9 cellular contexts compared by ENCODE assay signal in the genomic region with DNA sequence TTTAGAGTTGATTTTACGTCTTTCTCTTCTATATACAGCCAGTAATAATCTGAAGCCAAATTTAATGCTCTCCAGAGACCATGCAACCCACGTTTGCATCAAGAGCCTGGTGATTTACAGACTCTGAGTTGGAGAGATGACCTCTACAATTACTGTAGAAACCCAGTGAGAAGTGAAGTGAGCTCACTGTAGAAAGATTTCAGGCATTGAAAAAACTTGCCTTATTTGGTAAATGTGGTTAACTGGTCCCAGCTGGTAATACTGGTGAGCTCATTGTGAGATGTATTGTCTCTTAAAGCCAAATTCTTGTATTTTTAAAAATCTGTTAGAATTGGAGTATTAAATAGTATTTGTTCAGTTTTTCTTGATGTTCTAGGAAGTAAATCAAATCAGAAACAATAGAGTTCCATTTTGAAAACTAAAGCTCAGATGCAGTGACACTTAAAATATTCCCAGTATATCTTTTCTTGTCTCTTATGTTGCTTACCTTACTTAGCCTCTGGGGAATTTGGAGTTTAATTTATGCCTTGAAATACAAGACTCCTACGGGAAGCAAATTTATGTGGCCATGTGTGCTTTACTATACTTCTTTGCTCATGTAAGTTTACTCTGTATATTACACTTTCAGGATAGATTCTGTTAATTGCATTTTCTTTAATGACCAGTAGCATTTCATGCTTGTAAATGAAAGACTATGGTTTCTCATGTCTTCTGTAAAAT.
DNase-seq lines count a peak whose midpoint lies in the region; ATAC-seq, FAIRE-seq and TF ChIP-seq lines count a peak whose summit lies in the region.
"Had no signal": no experiment of that assay in that cellular context is flagged by ENCODE, and none has a peak within 500 bp of the region (broad histone marks: within the 10 kb centered on the region; RNA-seq: fewer than 3 reads in every experiment).

No MANE protein-coding gene starts in this region.

- intact Hi-C loops in left ventricle myocardium inferior (cut with micrococcal nuclease) (no loop called here), esophagus muscularis mucosa (cut with DNase I) (no loop called here)

- no peak for FAIRE-seq in frontal cortex (lab: Jason Lieb, UNC)

- H3K4me3 Mint-ChIP-seq in H9 = no peak overlapping the region
- no peak overlapping the region for H3K4me3 Mint-ChIP-seq in activated T-helper 17 cell treated with anti-CD3 and anti-CD28 coated beads, Interleukin-2, amount 50 U/mL, for 72 hours
- H3K4me3 Mint-ChIP-seq: stimulated activated naive CD8-positive, alpha-beta T cell treated with anti-CD3 and anti-CD28 coated beads, Interleukin-15, Interleukin-2, amounts not matched to agents 100 ng/mL and 50 ng/mL, for 24 hours had no signal

- no peak overlapping the region for H3K27ac ChIP-seq in H9 (ENCODE audit: insufficient read length, low read depth, low read length)
- peak overlapping the region; percentile 72 for H3K27ac ChIP-seq in left ventricle myocardium inferior (replicated peaks)
- peak overlapping the region in 1 of 4 donors; percentile 5 for H3K27ac ChIP-seq in esophagus muscularis mucosa (replicated peaks in 1 of 4)

- H2BK20ac ChIP-seq in H9 (ENCODE audit: low read depth, low read length, poor library complexity, severe bottlenecking) = no peak overlapping the region

- no peak overlapping the region for H2BK15ac ChIP-seq in H9 (ENCODE audit: low read depth, low read length)

- H3K4me1 ChIP-seq in H9 (ENCODE audit: insufficient read depth, low read length) = no peaks in the 10 kb centered on the region; the same call in 1 of the 2 replicates
- H3K4me1 ChIP-seq in left ventricle myocardium inferior = peaks cover 9% of the 10 kb centered on the region
- H3K4me1 ChIP-seq in esophagus muscularis mucosa = peaks cover 0 to 9% (median 6%) of the 10 kb centered on the region in 4 donors

- no peak overlapping the region for H3K14ac ChIP-seq in H9 (ENCODE audit: insufficient read depth, low read length)

- H3K56ac ChIP-seq in H9 (ENCODE audit: insufficient read length, low read depth, low read length) = no peak overlapping the region

- no CpG with 5 or more reads among the region's 3 CpGs for WGBS in H9 (ENCODE audit: extremely low coverage, insufficient read length, low lambda C conversion rate)
- WGBS in esophagus muscularis mucosa = 35% methylated on average over 3 of the region's 3 CpGs

- ATAC-seq in activated T-helper 17 cell treated with anti-CD3 and anti-CD28 coated beads, Interleukin-2, amount 50 U/mL, for 72 hours (replicated peaks) = no peak

- H3K79me2 ChIP-seq in H9 (ENCODE audit: insufficient read depth, low read length) = no peaks in the 10 kb centered on the region

- H2AFZ ChIP-seq in H9 (ENCODE audit: low read length) = no peak overlapping the region

- H3K9me3 ChIP-seq in H9 (ENCODE audit: control insufficient read depth, low read depth, low read length) (no peaks in the 10 kb centered on the region), left ventricle myocardium inferior (replicated peaks) (no peaks in the 10 kb centered on the region), esophagus muscularis mucosa (no peaks in the 10 kb centered on the region)

- no peak overlapping the region for H3K4ac ChIP-seq in H9 (ENCODE audit: low read depth, low read length)

- H3K36me3 ChIP-seq in left ventricle myocardium inferior (no peaks in the 10 kb centered on the region), esophagus muscularis mucosa (no peaks in the 10 kb centered on the region)

- H4K91ac ChIP-seq in H9 (ENCODE audit: insufficient read length, low read depth, low read length) = no peak overlapping the region

- no peak overlapping the region for H3K9ac ChIP-seq in H9 (ENCODE audit: extremely low read depth, insufficient read length, low read length)

- peak; percentile 83 for DNase-seq in AG20443 (ENCODE audit: low spot score)
- no peak for DNase-seq in H9
- DNase-seq in OCI-M1 (lab: John Stamatoyannopoulos, UW) = peak; percentile 18
- no peak for DNase-seq in left ventricle myocardium inferior
- no peak for DNase-seq in esophagus muscularis mucosa (ENCODE audit: extremely low spot score)
- no peak for DNase-seq in nucleus accumbens (lab: John Stamatoyannopoulos, UW)
- DNase-seq in frontal cortex (ENCODE audit: low spot score in 2 of 2) = no peak

- TF ChIP-seq EP300 in esophagus muscularis mucosa (IDR thresholded peaks at IDR 0.05) = no peak

- peaks cover 47 to 52% of the 10 kb centered on the region in 2 experiments for H3K4me1 Mint-ChIP-seq in H9
- no peaks in the 10 kb centered on the region for H3K4me1 Mint-ChIP-seq in activated T-helper 17 cell treated with anti-CD3 and anti-CD28 coated beads, Interleukin-2, amount 50 U/mL, for 72 hours

- no peak overlapping the region for H2BK5ac ChIP-seq in H9 (ENCODE audit: insufficient read length, low read length)

- H3K18ac ChIP-seq in H9 (ENCODE audit: insufficient read length, low read depth, low read length) = no peak overlapping the region

- H3K4me3 ChIP-seq in left ventricle myocardium inferior (no peak overlapping the region), esophagus muscularis mucosa (no peak overlapping the region)

- H3K23ac ChIP-seq in H9 (ENCODE audit: insufficient read length, low read depth, low read length) = no peak overlapping the region

- H3K27me3 ChIP-seq in H9 (ENCODE audit: insufficient read depth, low read length) (no peaks in the 10 kb centered on the region), left ventricle myocardium inferior (ENCODE audit: low read depth) (no peaks in the 10 kb centered on the region), esophagus muscularis mucosa (no peaks in the 10 kb centered on the region)

- H3T11ph ChIP-seq in H9 (ENCODE audit: low read length) = no peak overlapping the region

- no peak for TF ChIP-seq CTCF in H9 (conservative IDR thresholded peaks at IDR 0.05)
- TF ChIP-seq CTCF in left ventricle myocardium inferior (IDR thresholded peaks at IDR 0.05; ENCODE audit: borderline replicate concordance) = no peak
- no peak for TF ChIP-seq CTCF in esophagus muscularis mucosa (IDR thresholded peaks at IDR 0.05)

- no peak overlapping the region for H2BK120ac ChIP-seq in H9 (ENCODE audit: low read depth, low read length, poor library complexity, severe bottlenecking)

- H3K36me3 Mint-ChIP-seq in H9 (ENCODE audit: insufficient read depth in 1 of 3, low read depth in 3 of 3) = peaks cover 10 to 25% (median 14%) of the 10 kb centered on the region in 3 experiments
- H3K36me3 Mint-ChIP-seq in activated T-helper 17 cell treated with anti-CD3 and anti-CD28 coated beads, Interleukin-2, amount 50 U/mL, for 72 hours (ENCODE audit: low read depth) = no peaks in the 10 kb centered on the region

- H3K9me3 Mint-ChIP-seq in H9 = peaks cover 12 to 15% of the 10 kb centered on the region in 2 experiments; a peak in 3 of 5 replicates
- H3K9me3 Mint-ChIP-seq in activated T-helper 17 cell treated with anti-CD3 and anti-CD28 coated beads, Interleukin-2, amount 50 U/mL, for 72 hours = peaks cover 10% of the 10 kb centered on the region

- H2BK12ac ChIP-seq in H9 (ENCODE audit: insufficient read length, low read depth, low read length) = no peak overlapping the region

- no peaks in the 10 kb centered on the region for H3K27me3 Mint-ChIP-seq in H9 (ENCODE audit: low read depth)
- no peaks in the 10 kb centered on the region for H3K27me3 Mint-ChIP-seq in activated T-helper 17 cell treated with anti-CD3 and anti-CD28 coated beads, Interleukin-2, amount 50 U/mL, for 72 hours
- H3K27me3 Mint-ChIP-seq: stimulated activated naive CD8-positive, alpha-beta T cell treated with anti-CD3 and anti-CD28 coated beads, Interleukin-15, Interleukin-2, amounts not matched to agents 100 ng/mL and 50 ng/mL, for 24 hours had no signal

- H4K5ac ChIP-seq in H9 (ENCODE audit: insufficient read length, low read depth, low read length) = no peak overlapping the region

- no peaks in the 10 kb centered on the region for H3K79me1 ChIP-seq in H9 (ENCODE audit: insufficient read depth, low read depth, low read length, poor library complexity, severe bottlenecking)

- H3K23me2 ChIP-seq in H9 (ENCODE audit: insufficient read length, low read depth, low read length, poor library complexity, severe bottlenecking) = no peaks in the 10 kb centered on the region

- peak overlapping the region in 2 of 3 experiments; percentile 72 to 82; a peak in 6 of 7 replicates for H3K27ac Mint-ChIP-seq in H9
- H3K27ac Mint-ChIP-seq in activated T-helper 17 cell treated with anti-CD3 and anti-CD28 coated beads, Interleukin-2, amount 50 U/mL, for 72 hours = no peak overlapping the region
- H3K27ac Mint-ChIP-seq: stimulated activated naive CD8-positive, alpha-beta T cell treated with anti-CD3 and anti-CD28 coated beads, Interleukin-15, Interleukin-2, amounts not matched to agents 100 ng/mL and 50 ng/mL, for 24 hours had no signal

- H4K20me1 ChIP-seq in H9 (ENCODE audit: control insufficient read depth, insufficient read depth, insufficient read length) = no peaks in the 10 kb centered on the region

- no peak overlapping the region for H2AK5ac ChIP-seq in H9 (ENCODE audit: insufficient read length, low read length)

- no peak for TF ChIP-seq POLR2A in esophagus muscularis mucosa (IDR thresholded peaks at IDR 0.05; ENCODE audit: low read depth)

- no peak overlapping the region for H4K8ac ChIP-seq in H9 (replicated peaks; ENCODE audit: insufficient read length, low read depth, low read length)

- no peak overlapping the region for H3K4me2 ChIP-seq in H9 (ENCODE audit: insufficient read depth, insufficient read length, low read length)

Comparison
In these comparisons a context has a peak if more than half of its experiments do, and no peak if none do; other contexts are left out.
1. DNase-seq: peak in AG20443 (single experiment) and OCI-M1 (single experiment); none in H9 (single experiment), left ventricle myocardium inferior (single experiment), esophagus muscularis mucosa (single experiment), nucleus accumbens (0 of 56) and frontal cortex (0 of 2).